Comparison of ENCODE assay signal across 22 cellular contexts in the genomic region with DNA sequence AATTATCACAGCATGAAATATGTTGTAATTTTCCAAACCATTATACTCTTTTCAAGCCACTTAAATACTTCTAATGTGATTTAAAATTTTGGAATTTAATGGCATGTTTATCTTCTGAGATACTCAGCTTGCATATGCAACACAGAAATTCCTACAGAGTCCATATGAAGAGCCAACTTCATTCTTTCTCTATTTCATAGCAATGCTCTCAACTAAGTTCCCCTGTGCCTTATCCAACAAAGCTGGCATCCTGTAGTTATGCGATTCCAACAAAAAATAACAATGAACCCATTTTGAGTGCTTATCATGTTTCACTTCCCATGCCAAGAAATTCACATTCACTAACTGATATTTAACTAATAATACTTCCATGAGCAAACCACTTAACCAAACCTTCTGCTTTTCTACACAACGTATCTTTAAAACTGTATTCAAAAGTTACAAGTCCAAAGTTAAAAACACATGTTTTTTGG.
DNase-seq lines count a peak whose midpoint lies in the region; ATAC-seq and TF ChIP-seq lines count a peak whose summit lies in the region.
"Had no signal": no experiment of that assay in that cellular context is flagged by ENCODE, and none has a peak within 500 bp of the region (broad histone marks: within the 10 kb centered on the region; RNA-seq: fewer than 3 reads in every experiment).

No MANE protein-coding gene starts in this region.

- no peak for TF ChIP-seq CTCF in AG09319 (IDR thresholded peaks at IDR 0.05; ENCODE audit: low read depth, low read length)
- TF ChIP-seq CTCF in PC-3 (conservative IDR thresholded peaks at IDR 0.05; ENCODE audit: low read depth, low read length): no peak
- no peak for TF ChIP-seq CTCF in chondrocyte (IDR thresholded peaks at IDR 0.05)
- TF ChIP-seq CTCF in nephron (IDR thresholded peaks at IDR 0.05; ENCODE audit: unreplicated experiment in 3 of 3): no peak

- H3K4me1 Mint-ChIP-seq in chondrocyte (ENCODE audit: low read depth) (peaks cover 29% of the 10 kb centered on the region), nephron (peaks cover 9% of the 10 kb centered on the region)
- H3K4me1 Mint-ChIP-seq: activated T-helper 17 cell treated with anti-CD3 and anti-CD28 coated beads, Interleukin-2, amount 50 U/mL, for 72 hours; IgD-negative memory B cell had no signal

- no peak overlapping the region for H4K8ac ChIP-seq in trophoblast cell (ENCODE audit: low read depth, low read length)

- H3K18ac ChIP-seq in trophoblast cell (ENCODE audit: low read length): no peak overlapping the region

- H3K27ac ChIP-seq in PC-3 (ENCODE audit: low read length): no peak overlapping the region
- H3K27ac ChIP-seq in trophoblast cell (ENCODE audit: low read depth, low read length): no peak overlapping the region
- H3K27ac ChIP-seq: HL-60, psoas muscle had no signal

- no peaks in the 10 kb centered on the region for H3F3A ChIP-seq in PC-3 (ENCODE audit: low read length, unreplicated experiment)

- no peak overlapping the region for H2BK120ac ChIP-seq in trophoblast cell (ENCODE audit: insufficient read depth, low read length, poor library complexity)

- no peak overlapping the region for H2BK5ac ChIP-seq in trophoblast cell (ENCODE audit: low read depth, low read length, poor library complexity)

- H3K4me3 Mint-ChIP-seq in chondrocyte (ENCODE audit: unreplicated experiment): no peak overlapping the region
- H3K4me3 Mint-ChIP-seq in nephron: no peak overlapping the region
- H3K4me3 Mint-ChIP-seq: activated T-helper 17 cell treated with anti-CD3 and anti-CD28 coated beads, Interleukin-2, amount 50 U/mL, for 72 hours; IgD-negative memory B cell; nephron progenitor cell had no signal

- no peak overlapping the region for H3K9ac ChIP-seq in PC-3 (ENCODE audit: low read length)
- no peak overlapping the region for H3K9ac ChIP-seq in trophoblast cell (ENCODE audit: low read length)

- intact Hi-C loops in PC-3 (cut with micrococcal nuclease): no loop called here

- no CpG with 5 or more reads among the region's 2 CpGs for WGBS in trophoblast cell (ENCODE audit: extremely low coverage, insufficient coverage, insufficient read length)

- no peak overlapping the region for H2AFZ ChIP-seq in PC-3 (ENCODE audit: low read length)
- H2AFZ ChIP-seq in trophoblast cell (ENCODE audit: insufficient read depth, low read length, poor library complexity): no peak overlapping the region

- H3K36me3 Mint-ChIP-seq in chondrocyte (ENCODE audit: low read depth) (peaks cover 13% of the 10 kb centered on the region), nephron (ENCODE audit: low read depth) (peaks cover 7% of the 10 kb centered on the region)

- no peak overlapping the region for H4K12ac ChIP-seq in trophoblast cell (ENCODE audit: low read depth, low read length)

- no peaks in the 10 kb centered on the region for H4K20me1 ChIP-seq in PC-3 (ENCODE audit: low read length)

- H3K27me3 ChIP-seq in PC-3 (ENCODE audit: low read length): no peaks in the 10 kb centered on the region
- H3K27me3 ChIP-seq in trophoblast cell (ENCODE audit: insufficient read depth, low read length): no peaks in the 10 kb centered on the region

- H3K4ac ChIP-seq in trophoblast cell (ENCODE audit: low read depth, low read length): no peak overlapping the region

- H3K9me3 Mint-ChIP-seq in chondrocyte (ENCODE audit: low read depth) (peaks cover 25% of the 10 kb centered on the region), nephron (peaks cover 10% of the 10 kb centered on the region)

- H3K36me3 ChIP-seq in PC-3 (ENCODE audit: low read depth, low read length) (no peaks in the 10 kb centered on the region), trophoblast cell (ENCODE audit: control insufficient read depth in 1 of 2, insufficient read depth in 2 of 2, low read length in 2 of 2) (no peaks in the 10 kb centered on the region)

- no TSS peak for BruUV-seq in PC-3 (replicated peaks; lab: Mats Ljungman, UMichigan)

- DNase-seq in AG09319 (ENCODE audit: extremely low read depth, low read depth) (peak; percentile 31), PC-3 (peak; percentile 19), chondrocyte (ENCODE audit: low spot score) (no peak), trophoblast cell (no peak), NCI-H1930 (lab: John Stamatoyannopoulos, UW) (no peak), hepatic stellate cell (ENCODE audit: low spot score) (no peak)
- no peak for DNase-seq in effector CD8-positive, alpha-beta T cell (lab: John Stamatoyannopoulos, UW)
- DNase-seq: activated CD4-positive, CD25-positive, alpha-beta regulatory T cell treated with anti-CD3 and anti-CD28 coated beads, Interleukin-2, amount 50 U/mL, for 72 hours; cerebellar nuclear complex; DND-41; foreskin melanocyte; kidney glomerular epithelial cell; NCI-H1694 treated with DMSO at 0.1 percent for 48 hours; nephron progenitor cell; NK-92 treated with Interleukin-12 subunit alpha and Interleukin-12 subunit beta, amount 100 ng/mL, for 24 hours; psoas muscle; small intestine; stimulated activated CD8-positive, alpha-beta memory T cell treated with anti-CD3 and anti-CD28 coated beads, Interleukin-4, amount 100 ng/mL, for 48 hours had no signal

- H3K23ac ChIP-seq in trophoblast cell (ENCODE audit: low read length): no peak overlapping the region

- ATAC-seq in PC-3: no peak; the same call in 1 of the 2 replicates
- ATAC-seq: activated T-helper 17 cell treated with anti-CD3 and anti-CD28 coated beads, Interleukin-2, amount 50 U/mL, for 72 hours; psoas muscle had no signal

- no peak overlapping the region for H2BK12ac ChIP-seq in trophoblast cell (ENCODE audit: low read length)

- no peak overlapping the region for H4K91ac ChIP-seq in trophoblast cell (ENCODE audit: low read depth, low read length)

- POLR2A ChIA-PET in PC-3 (lab: Charles Lee; ENCODE audit: unreplicated experiment): interaction anchor here (0.6 kb wide), 1 partner anchor 1453 kb away, joined by 6 read pairs; no protein-coding TSS in a partner anchor

- H3K4me2 ChIP-seq in PC-3 (ENCODE audit: low read length): no peak overlapping the region
- no peak overlapping the region for H3K4me2 ChIP-seq in trophoblast cell (ENCODE audit: low read length)

- no peaks in the 10 kb centered on the region for H3K9me2 ChIP-seq in PC-3 (replicated peaks; ENCODE audit: low read length)

- H3K27ac Mint-ChIP-seq in chondrocyte (ENCODE audit: unreplicated experiment) (peak overlapping the region; percentile 98), nephron (peak overlapping the region; percentile 76 to 90 (median 84))
- H3K27ac Mint-ChIP-seq: activated T-helper 17 cell treated with anti-CD3 and anti-CD28 coated beads, Interleukin-2, amount 50 U/mL, for 72 hours; IgD-negative memory B cell had no signal

- H3K27me3 Mint-ChIP-seq in chondrocyte (ENCODE audit: low read depth): no peaks in the 10 kb centered on the region
- H3K27me3 Mint-ChIP-seq in nephron (ENCODE audit: low read depth): no peaks in the 10 kb centered on the region
- H3K27me3 Mint-ChIP-seq: activated T-helper 17 cell treated with anti-CD3 and anti-CD28 coated beads, Interleukin-2, amount 50 U/mL, for 72 hours; IgD-negative memory B cell had no signal

- H3K79me2 ChIP-seq in PC-3 (ENCODE audit: low read length): no peaks in the 10 kb centered on the region
- no peaks in the 10 kb centered on the region for H3K79me2 ChIP-seq in trophoblast cell (ENCODE audit: control insufficient read depth, insufficient read depth, low read length, poor library complexity)

- CTCF ChIA-PET in PC-3 (lab: Charles Lee): no interaction called here

- no peak overlapping the region for H2AK5ac ChIP-seq in trophoblast cell (ENCODE audit: low read length)

- no peaks in the 10 kb centered on the region for H3K79me1 ChIP-seq in trophoblast cell (ENCODE audit: low read length)

- H3K14ac ChIP-seq in trophoblast cell (ENCODE audit: low read length): no peak overlapping the region

- no peak overlapping the region for H3K4me3 ChIP-seq in PC-3 (ENCODE audit: low read length)
- no peak overlapping the region for H3K4me3 ChIP-seq in trophoblast cell (ENCODE audit: low read depth, low read length)
- H3K4me3 ChIP-seq: psoas muscle had no signal

- H3K4me1 ChIP-seq in PC-3 (ENCODE audit: insufficient read depth, low read length): peaks cover 10% of the 10 kb centered on the region; the same call in 1 of the 2 replicates
- H3K4me1 ChIP-seq in trophoblast cell (ENCODE audit: control insufficient read depth in 1 of 2, insufficient read depth in 2 of 2, low read length in 2 of 2): no peaks in the 10 kb centered on the region
- H3K4me1 ChIP-seq: psoas muscle had no signal

- H3K9me3 ChIP-seq in PC-3 (ENCODE audit: low read length): no peaks in the 10 kb centered on the region
- no peaks in the 10 kb centered on the region for H3K9me3 ChIP-seq in trophoblast cell (ENCODE audit: insufficient read depth, low read depth, low read length)
- H3K9me3 ChIP-seq: psoas muscle had no signal

Comparison
In these comparisons a context has a peak if more than half of its experiments do, and no peak if none do; other contexts are left out.
1. DNase-seq: peak in AG09319 (single experiment) and PC-3 (single experiment); none in chondrocyte (single experiment), trophoblast cell (0 of 2), NCI-H1930 (0 of 2), effector CD8-positive, alpha-beta T cell (single experiment) and hepatic stellate cell (single experiment).